1 cellular context compared by ENCODE assay signal in genomic region chr19:42179501-42179817, GRCh38.
TF ChIP-seq lines count a peak whose summit lies in the region.

No MANE protein-coding gene starts in this region.

TF ChIP-seq in GM23338, 12 proteins besides CTCF, POLR2A, EP300 and RAD21 (continued from another document):
- TF ChIP-seq, protein P1, sequence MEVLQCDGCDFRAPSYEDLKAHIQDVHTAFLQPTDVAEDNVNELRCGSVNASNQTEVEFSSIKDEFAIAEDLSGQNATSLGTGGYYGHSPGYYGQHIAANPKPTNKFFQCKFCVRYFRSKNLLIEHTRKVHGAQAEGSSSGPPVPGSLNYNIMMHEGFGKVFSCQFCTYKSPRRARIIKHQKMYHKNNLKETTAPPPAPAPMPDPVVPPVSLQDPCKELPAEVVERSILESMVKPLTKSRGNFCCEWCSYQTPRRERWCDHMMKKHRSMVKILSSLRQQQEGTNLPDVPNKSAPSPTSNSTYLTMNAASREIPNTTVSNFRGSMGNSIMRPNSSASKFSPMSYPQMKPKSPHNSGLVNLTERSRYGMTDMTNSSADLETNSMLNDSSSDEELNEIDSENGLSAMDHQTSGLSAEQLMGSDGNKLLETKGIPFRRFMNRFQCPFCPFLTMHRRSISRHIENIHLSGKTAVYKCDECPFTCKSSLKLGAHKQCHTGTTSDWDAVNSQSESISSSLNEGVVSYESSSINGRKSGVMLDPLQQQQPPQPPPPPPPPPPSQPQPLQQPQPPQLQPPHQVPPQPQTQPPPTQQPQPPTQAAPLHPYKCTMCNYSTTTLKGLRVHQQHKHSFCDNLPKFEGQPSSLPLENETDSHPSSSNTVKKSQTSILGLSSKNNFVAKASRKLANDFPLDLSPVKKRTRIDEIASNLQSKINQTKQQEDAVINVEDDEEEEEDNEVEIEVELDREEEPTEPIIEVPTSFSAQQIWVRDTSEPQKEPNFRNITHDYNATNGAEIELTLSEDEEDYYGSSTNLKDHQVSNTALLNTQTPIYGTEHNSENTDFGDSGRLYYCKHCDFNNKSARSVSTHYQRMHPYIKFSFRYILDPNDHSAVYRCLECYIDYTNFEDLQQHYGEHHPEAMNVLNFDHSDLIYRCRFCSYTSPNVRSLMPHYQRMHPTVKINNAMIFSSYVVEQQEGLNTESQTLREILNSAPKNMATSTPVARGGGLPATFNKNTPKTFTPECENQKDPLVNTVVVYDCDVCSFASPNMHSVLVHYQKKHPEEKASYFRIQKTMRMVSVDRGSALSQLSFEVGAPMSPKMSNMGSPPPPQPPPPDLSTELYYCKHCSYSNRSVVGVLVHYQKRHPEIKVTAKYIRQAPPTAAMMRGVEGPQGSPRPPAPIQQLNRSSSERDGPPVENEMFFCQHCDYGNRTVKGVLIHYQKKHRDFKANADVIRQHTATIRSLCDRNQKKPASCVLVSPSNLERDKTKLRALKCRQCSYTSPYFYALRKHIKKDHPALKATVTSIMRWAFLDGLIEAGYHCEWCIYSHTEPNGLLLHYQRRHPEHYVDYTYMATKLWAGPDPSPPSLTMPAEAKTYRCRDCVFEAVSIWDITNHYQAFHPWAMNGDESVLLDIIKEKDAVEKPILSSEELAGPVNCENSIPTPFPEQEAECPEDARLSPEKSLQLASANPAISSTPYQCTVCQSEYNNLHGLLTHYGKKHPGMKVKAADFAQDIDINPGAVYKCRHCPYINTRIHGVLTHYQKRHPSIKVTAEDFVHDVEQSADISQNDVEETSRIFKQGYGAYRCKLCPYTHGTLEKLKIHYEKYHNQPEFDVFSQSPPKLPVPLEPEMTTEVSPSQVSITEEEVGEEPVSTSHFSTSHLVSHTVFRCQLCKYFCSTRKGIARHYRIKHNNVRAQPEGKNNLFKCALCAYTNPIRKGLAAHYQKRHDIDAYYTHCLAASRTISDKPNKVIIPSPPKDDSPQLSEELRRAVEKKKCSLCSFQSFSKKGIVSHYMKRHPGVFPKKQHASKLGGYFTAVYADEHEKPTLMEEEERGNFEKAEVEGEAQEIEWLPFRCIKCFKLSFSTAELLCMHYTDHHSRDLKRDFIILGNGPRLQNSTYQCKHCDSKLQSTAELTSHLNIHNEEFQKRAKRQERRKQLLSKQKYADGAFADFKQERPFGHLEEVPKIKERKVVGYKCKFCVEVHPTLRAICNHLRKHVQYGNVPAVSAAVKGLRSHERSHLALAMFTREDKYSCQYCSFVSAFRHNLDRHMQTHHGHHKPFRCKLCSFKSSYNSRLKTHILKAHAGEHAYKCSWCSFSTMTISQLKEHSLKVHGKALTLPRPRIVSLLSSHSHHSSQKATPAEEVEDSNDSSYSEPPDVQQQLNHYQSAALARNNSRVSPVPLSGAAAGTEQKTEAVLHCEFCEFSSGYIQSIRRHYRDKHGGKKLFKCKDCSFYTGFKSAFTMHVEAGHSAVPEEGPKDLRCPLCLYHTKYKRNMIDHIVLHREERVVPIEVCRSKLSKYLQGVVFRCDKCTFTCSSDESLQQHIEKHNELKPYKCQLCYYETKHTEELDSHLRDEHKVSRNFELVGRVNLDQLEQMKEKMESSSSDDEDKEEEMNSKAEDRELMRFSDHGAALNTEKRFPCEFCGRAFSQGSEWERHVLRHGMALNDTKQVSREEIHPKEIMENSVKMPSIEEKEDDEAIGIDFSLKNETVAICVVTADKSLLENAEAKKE (CRISPR knock-in tag; IDR thresholded peaks at IDR 0.05) = no peak
- TF ChIP-seq ZNF331 (CRISPR knock-in tag; IDR thresholded peaks at IDR 0.05; ENCODE audit: low read depth) = no peak
- no peak for TF ChIP-seq POLR2AphosphoS5 (IDR thresholded peaks at IDR 0.05; ENCODE audit: low read depth)
- no peak for TF ChIP-seq JUNB (IDR thresholded peaks at IDR 0.05; ENCODE audit: unreplicated experiment)
- no peak for TF ChIP-seq EZH2phosphoT487 (IDR thresholded peaks at IDR 0.05; ENCODE audit: unreplicated experiment)
- TF ChIP-seq, protein P2, sequence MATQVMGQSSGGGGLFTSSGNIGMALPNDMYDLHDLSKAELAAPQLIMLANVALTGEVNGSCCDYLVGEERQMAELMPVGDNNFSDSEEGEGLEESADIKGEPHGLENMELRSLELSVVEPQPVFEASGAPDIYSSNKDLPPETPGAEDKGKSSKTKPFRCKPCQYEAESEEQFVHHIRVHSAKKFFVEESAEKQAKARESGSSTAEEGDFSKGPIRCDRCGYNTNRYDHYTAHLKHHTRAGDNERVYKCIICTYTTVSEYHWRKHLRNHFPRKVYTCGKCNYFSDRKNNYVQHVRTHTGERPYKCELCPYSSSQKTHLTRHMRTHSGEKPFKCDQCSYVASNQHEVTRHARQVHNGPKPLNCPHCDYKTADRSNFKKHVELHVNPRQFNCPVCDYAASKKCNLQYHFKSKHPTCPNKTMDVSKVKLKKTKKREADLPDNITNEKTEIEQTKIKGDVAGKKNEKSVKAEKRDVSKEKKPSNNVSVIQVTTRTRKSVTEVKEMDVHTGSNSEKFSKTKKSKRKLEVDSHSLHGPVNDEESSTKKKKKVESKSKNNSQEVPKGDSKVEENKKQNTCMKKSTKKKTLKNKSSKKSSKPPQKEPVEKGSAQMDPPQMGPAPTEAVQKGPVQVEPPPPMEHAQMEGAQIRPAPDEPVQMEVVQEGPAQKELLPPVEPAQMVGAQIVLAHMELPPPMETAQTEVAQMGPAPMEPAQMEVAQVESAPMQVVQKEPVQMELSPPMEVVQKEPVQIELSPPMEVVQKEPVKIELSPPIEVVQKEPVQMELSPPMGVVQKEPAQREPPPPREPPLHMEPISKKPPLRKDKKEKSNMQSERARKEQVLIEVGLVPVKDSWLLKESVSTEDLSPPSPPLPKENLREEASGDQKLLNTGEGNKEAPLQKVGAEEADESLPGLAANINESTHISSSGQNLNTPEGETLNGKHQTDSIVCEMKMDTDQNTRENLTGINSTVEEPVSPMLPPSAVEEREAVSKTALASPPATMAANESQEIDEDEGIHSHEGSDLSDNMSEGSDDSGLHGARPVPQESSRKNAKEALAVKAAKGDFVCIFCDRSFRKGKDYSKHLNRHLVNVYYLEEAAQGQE (IDR thresholded peaks at IDR 0.05; ENCODE audit: unreplicated experiment) = no peak
- no peak for TF ChIP-seq ETS1 (IDR thresholded peaks at IDR 0.05)
